ENCODE assay signal across 9 cellular contexts in the genomic region with DNA sequence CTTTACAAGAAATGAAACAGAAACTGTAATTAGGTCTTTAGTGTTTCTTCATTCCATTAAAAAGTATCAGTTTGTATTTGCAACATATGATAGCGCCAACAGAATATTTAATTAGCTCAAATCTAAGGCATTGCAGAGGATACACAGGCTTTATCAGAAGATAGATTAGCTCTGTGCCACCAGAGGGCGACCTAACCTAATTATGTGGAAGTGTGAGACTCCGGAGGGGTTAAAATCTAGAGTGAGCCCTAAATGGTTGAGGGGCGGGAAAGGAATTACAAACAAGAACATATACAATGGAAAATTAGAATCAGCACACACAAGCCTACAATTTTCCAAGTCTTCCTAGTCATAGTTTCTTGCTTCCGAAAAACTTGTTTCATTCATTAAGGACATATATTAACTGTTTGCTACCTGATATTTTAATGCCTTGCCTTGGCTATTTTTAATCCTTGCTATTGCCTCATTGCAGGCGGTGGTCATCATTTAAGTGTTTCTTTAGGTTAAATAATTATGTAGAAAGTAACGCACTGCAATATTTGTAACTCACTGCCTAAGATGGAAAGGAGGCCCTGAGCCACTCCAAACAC. TPM values are rescaled to one million over a fixed set of nuclear protein-coding genes. Genes with fewer than 3 reads are reported as not detected.
A peak's percentile ranks its signal among the peaks of the same experiment; 100 is the strongest.
DNase-seq lines count a peak whose midpoint lies in the region; ATAC-seq lines count a peak whose summit lies in the region.
"Had no signal": no experiment of that assay in that cellular context is flagged by ENCODE, and none has a peak within 500 bp of the region (broad histone marks: within the 10 kb centered on the region; RNA-seq: fewer than 3 reads in every experiment).

No MANE protein-coding gene starts in this region.

- DNase-seq in Ammon's horn (ENCODE audit: low spot score) (peak; percentile 85), H4 (ENCODE audit: low spot score) (peak; percentile 59), NCI-H460 (ENCODE audit: extremely low read depth, low read depth) (peak; percentile 63), foreskin melanocyte (peak; percentile 36), renal cortical epithelial cell (ENCODE audit: low read depth) (peak; percentile 68)
- peak; percentile 58 for DNase-seq in activated CD8-positive, alpha-beta T cell treated with anti-CD3 and anti-CD28 coated beads, Interleukin-2, amount 10 ng/mL, durations not matched to agents 7 days and 5 days

- H3K27me3 Mint-ChIP-seq in activated CD8-positive, alpha-beta T cell treated with anti-CD3 and anti-CD28 coated beads, Interleukin-2, amount 10 ng/mL, durations not matched to agents 7 days and 5 days (ENCODE audit: low read depth), result peaks cover 3% of the 10 kb centered on the region

- no peak overlapping the region for H3K27ac Mint-ChIP-seq in activated CD8-positive, alpha-beta T cell treated with anti-CD3 and anti-CD28 coated beads, Interleukin-2, amount 10 ng/mL, durations not matched to agents 7 days and 5 days

- H3K36me3 Mint-ChIP-seq in activated CD8-positive, alpha-beta T cell treated with anti-CD3 and anti-CD28 coated beads, Interleukin-2, amount 10 ng/mL, durations not matched to agents 7 days and 5 days (ENCODE audit: low read depth), result no peaks in the 10 kb centered on the region

- H3K4me1 Mint-ChIP-seq in activated CD8-positive, alpha-beta T cell treated with anti-CD3 and anti-CD28 coated beads, Interleukin-2, amount 10 ng/mL, durations not matched to agents 7 days and 5 days (ENCODE audit: low read depth), result no peaks in the 10 kb centered on the region

- H3K4me3 Mint-ChIP-seq in activated CD8-positive, alpha-beta T cell treated with anti-CD3 and anti-CD28 coated beads, Interleukin-2, amount 10 ng/mL, durations not matched to agents 7 days and 5 days, result no peak overlapping the region

- CTCF ChIA-PET in activated CD8-positive, alpha-beta T cell treated with anti-CD3 and anti-CD28 coated beads, Interleukin-2, amount 10 ng/mL, durations not matched to agents 7 days and 5 days (lab: Charles Lee), result interaction anchor here (0.6 to 4.9 kb wide), 16 partner anchors 17 to 445 kb away, joined by 3 to 46 read pairs (median 4); no protein-coding TSS in a partner anchor

- H3K9me3 Mint-ChIP-seq in activated CD8-positive, alpha-beta T cell treated with anti-CD3 and anti-CD28 coated beads, Interleukin-2, amount 10 ng/mL, durations not matched to agents 7 days and 5 days (ENCODE audit: insufficient read depth), result no peaks in the 10 kb centered on the region

- ATAC-seq in activated CD8-positive, alpha-beta T cell treated with anti-CD3 and anti-CD28 coated beads, Interleukin-2, amount 10 ng/mL, durations not matched to agents 7 days and 5 days, result no peak
- ATAC-seq in GM21526 (IDR thresholded peaks at IDR 0.05; ENCODE audit: low FRiP score, unreplicated experiment) (no peak), HG03354 (IDR thresholded peaks at IDR 0.05; ENCODE audit: poor library complexity, severe bottlenecking, unreplicated experiment) (no peak)
- ATAC-seq: mucosa of descending colon had no signal

- POLR2A ChIA-PET in activated CD8-positive, alpha-beta T cell treated with anti-CD3 and anti-CD28 coated beads, Interleukin-2, amount 10 ng/mL, durations not matched to agents 7 days and 5 days (lab: Charles Lee), result no interaction called here

RNA-seq across cellular contexts. Expression of a gene that starts 18.0 kb away (rescaled TPM):
- total RNA-seq in H4 (2014; rRNA removed; shearing (Covaris generic)), result 0.16 and 0.72 TPM in 2 replicates
- not detected in 2 replicates for total RNA-seq in NCI-H460 (2014; rRNA removed; shearing (Covaris generic))
- polyA plus RNA-seq in NCI-H460 (2014; cell fraction: nucleus; rRNA removed), result not detected in 2 replicates
- total RNA-seq in activated CD8-positive, alpha-beta T cell treated with anti-CD3 and anti-CD28 coated beads, Interleukin-2, amount 10 ng/mL, durations not matched to agents 7 days and 5 days, result not detected
- 0.35 and 2.7 TPM in 2 replicates for total RNA-seq in renal cortical epithelial cell
